Comparison of ENCODE assay signal across 25 cellular contexts in the genomic region with DNA sequence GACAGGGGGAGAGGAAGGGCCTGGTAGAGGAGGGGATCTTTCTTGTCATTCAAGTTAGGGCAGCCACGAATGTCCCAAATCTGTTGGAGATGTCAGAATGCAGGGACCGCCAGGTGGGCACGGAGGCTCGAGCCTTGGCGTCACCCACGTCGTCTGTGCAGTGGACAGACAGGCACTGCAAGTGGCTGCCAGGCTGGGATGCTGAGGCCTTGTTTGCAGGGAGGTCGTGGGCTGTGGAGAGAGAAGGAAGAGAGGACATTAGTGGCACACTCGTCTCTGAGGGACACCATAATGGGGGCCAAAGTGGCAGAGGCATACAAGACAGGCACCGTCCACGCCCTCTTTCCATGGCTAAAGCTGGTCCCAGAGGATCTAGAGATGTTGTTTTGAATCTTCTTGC. TPM values are rescaled to one million over a fixed set of nuclear protein-coding genes. Genes with fewer than 3 reads are reported as not detected.
DNase-seq lines count a peak whose midpoint lies in the region; ATAC-seq and TF ChIP-seq lines count a peak whose summit lies in the region.
"Had no signal": no experiment of that assay in that cellular context is flagged by ENCODE, and none has a peak within 500 bp of the region (broad histone marks: within the 10 kb centered on the region; RNA-seq: fewer than 3 reads in every experiment).

No MANE protein-coding gene starts in this region.

- H3K27ac ChIP-seq in right atrium auricular region: peak overlapping the region; percentile 40 to 73
- H3K27ac ChIP-seq in esophagus squamous epithelium: peak overlapping the region; percentile 23 to 88 (median 69)

- H3K9me3 ChIP-seq in right atrium auricular region (no peaks in the 10 kb centered on the region), esophagus squamous epithelium (no peaks in the 10 kb centered on the region)

- H3K4me1 Mint-ChIP-seq in stimulated activated naive B cell treated with anti-CD40 and anti-IgM and Interleukin-4, amounts not matched to agents 10 μg/mL and 1 μg/mL and 100 μg/mL, for 72 hours: no peaks in the 10 kb centered on the region

- H3K27me3 ChIP-seq in right atrium auricular region (no peaks in the 10 kb centered on the region), esophagus squamous epithelium (no peaks in the 10 kb centered on the region)
- H3K27me3 ChIP-seq: dorsolateral prefrontal cortex had no signal

- TF ChIP-seq POLR2A in esophagus squamous epithelium (IDR thresholded peaks at IDR 0.05): no peak

- H3K4me1 ChIP-seq in right atrium auricular region (peaks cover 0 to 54% of the 10 kb centered on the region in 2 donors), esophagus squamous epithelium (peaks cover 22 to 92% (median 50%) of the 10 kb centered on the region in 3 donors)

- H3K4me3 ChIP-seq in right atrium auricular region: no peak overlapping the region
- no peak overlapping the region for H3K4me3 ChIP-seq in esophagus squamous epithelium
- H3K4me3 ChIP-seq: dorsolateral prefrontal cortex, smooth muscle cell had no signal

- intact Hi-C loops in Right ventricle myocardium inferior (cut with DNase I): no loop called here
- intact Hi-C loops in esophagus squamous epithelium (cut with DNase I): no loop called here

- TF ChIP-seq CTCF in right atrium auricular region (IDR thresholded peaks at IDR 0.05) (no peak), esophagus squamous epithelium (IDR thresholded peaks at IDR 0.05) (no peak)

- peaks cover 0 to 5% of the 10 kb centered on the region in 2 donors for H3K27me3 Mint-ChIP-seq in stimulated activated naive B cell treated with anti-CD40 and anti-IgM and Interleukin-4, amounts not matched to agents 10 μg/mL and 1 μg/mL and 100 μg/mL, for 72 hours

- H3K27ac Mint-ChIP-seq in stimulated activated naive B cell treated with anti-CD40 and anti-IgM and Interleukin-4, amounts not matched to agents 10 μg/mL and 1 μg/mL and 100 μg/mL, for 72 hours: peak overlapping the region; percentile 7
- H3K27ac Mint-ChIP-seq: activated CD8-positive, alpha-beta T cell treated with anti-CD3 and anti-CD28 coated beads, Interleukin-2, amount 10 ng/mL, durations not matched to agents 7 days and 5 days; activated naive CD8-positive, alpha-beta T cell; activated T-helper 2 cell treated with anti-CD3 and anti-CD28 coated beads, Interferon-gamma antibody, Interleukin-2, Interleukin-4, amounts not matched to agents 10 μg/mL and 5 μg/mL and 100 μg/mL, durations not matched to agents 14 hours and 24 hours and 36 hours; CD8-positive, alpha-beta memory T cell; naive thymus-derived CD4-positive, alpha-beta T cell; T-helper 1 cell treated with Interleukin-12 subunit alpha and Interleukin-12 subunit beta and Interleukin-4 antibody, amounts not matched to agents 30 μg/mL and 1 μg/mL, for 36 hours had no signal

- H3K36me3 Mint-ChIP-seq in stimulated activated naive B cell treated with anti-CD40 and anti-IgM and Interleukin-4, amounts not matched to agents 10 μg/mL and 1 μg/mL and 100 μg/mL, for 72 hours: no peaks in the 10 kb centered on the region
- H3K36me3 Mint-ChIP-seq: activated naive CD8-positive, alpha-beta T cell; CD8-positive, alpha-beta memory T cell; naive thymus-derived CD4-positive, alpha-beta T cell had no signal

- no peak overlapping the region for H3K4me3 Mint-ChIP-seq in stimulated activated naive B cell treated with anti-CD40 and anti-IgM and Interleukin-4, amounts not matched to agents 10 μg/mL and 1 μg/mL and 100 μg/mL, for 72 hours
- H3K4me3 Mint-ChIP-seq: activated CD8-positive, alpha-beta T cell treated with anti-CD3 and anti-CD28 coated beads, Interleukin-2, amount 10 ng/mL, durations not matched to agents 7 days and 5 days; activated naive CD8-positive, alpha-beta T cell; CD8-positive, alpha-beta memory T cell; naive thymus-derived CD4-positive, alpha-beta T cell; T-helper 1 cell treated with Interleukin-12 subunit alpha and Interleukin-12 subunit beta and Interleukin-4 antibody, amounts not matched to agents 30 μg/mL and 1 μg/mL, for 36 hours had no signal

- H3K9me3 Mint-ChIP-seq in stimulated activated naive B cell treated with anti-CD40 and anti-IgM and Interleukin-4, amounts not matched to agents 10 μg/mL and 1 μg/mL and 100 μg/mL, for 72 hours: no peaks in the 10 kb centered on the region
- H3K9me3 Mint-ChIP-seq: activated T-helper 2 cell treated with anti-CD3 and anti-CD28 coated beads, Interferon-gamma antibody, Interleukin-2, Interleukin-4, amounts not matched to agents 10 μg/mL and 5 μg/mL and 100 μg/mL, durations not matched to agents 14 hours and 24 hours and 36 hours; CD8-positive, alpha-beta memory T cell; naive thymus-derived CD4-positive, alpha-beta T cell; T-helper 1 cell treated with Interleukin-12 subunit alpha and Interleukin-12 subunit beta and Interleukin-4 antibody, amounts not matched to agents 30 μg/mL and 1 μg/mL, for 36 hours had no signal

- ATAC-seq in Right ventricle myocardium inferior: no peak
- ATAC-seq in stimulated activated naive B cell treated with anti-CD40 and anti-IgM and Interleukin-4, amounts not matched to agents 10 μg/mL and 1 μg/mL and 100 μg/mL, for 72 hours (replicated peaks): no peak
- no peak for ATAC-seq in GM21526 (IDR thresholded peaks at IDR 0.05; ENCODE audit: low FRiP score, unreplicated experiment)
- ATAC-seq in GM18867 (IDR thresholded peaks at IDR 0.05; ENCODE audit: unreplicated experiment): no peak
- ATAC-seq: activated CD8-positive, alpha-beta T cell treated with anti-CD3 and anti-CD28 coated beads, Interleukin-2, amount 10 ng/mL, durations not matched to agents 7 days and 5 days; naive thymus-derived CD4-positive, alpha-beta T cell had no signal

- no peak for DNase-seq in right atrium auricular region (ENCODE audit: low spot score)
- no peak for DNase-seq in Right ventricle myocardium inferior (ENCODE audit: missing footprints)
- no peak for DNase-seq in esophagus squamous epithelium (lab: John Stamatoyannopoulos, UW)
- no peak for DNase-seq in stimulated activated naive B cell treated with anti-CD40 and anti-IgM and Interleukin-4, amounts not matched to agents 10 μg/mL and 1 μg/mL and 100 μg/mL, for 72 hours
- no peak for DNase-seq in NK-92 treated with Interleukin-12 subunit alpha and Interleukin-12 subunit beta, amount 100 ng/mL, for 24 hours (lab: John Stamatoyannopoulos, UW)
- DNase-seq in DMS114 treated with DMSO at 0.1 percent for 48 hours (lab: John Stamatoyannopoulos, UW; ENCODE audit: unreplicated experiment): no peak
- DNase-seq: activated CD8-positive, alpha-beta T cell treated with anti-CD3 and anti-CD28 coated beads, Interleukin-2, amount 10 ng/mL, durations not matched to agents 7 days and 5 days; CD8-positive, alpha-beta memory T cell; DMS 273 treated with DMSO at 0.1 percent for 48 hours; dorsolateral prefrontal cortex; HCEC 1CT; IMR-90; islet precursor cell; midbrain; naive thymus-derived CD4-positive, alpha-beta T cell; NCI-H2171 treated with DMSO at 0.1 percent for 48 hours; NCI-H526; stimulated activated CD4-positive, alpha-beta T cell treated with anti-CD3 and anti-CD28 coated beads, Interleukin-2, amount 100 ng/mL, for 24 hours; substantia nigra had no signal

- WGBS in esophagus squamous epithelium, 2 donors: 65 to 81% methylated on average over 10 to 11 of the region's 11 CpGs

- H3K36me3 ChIP-seq in right atrium auricular region (no peaks in the 10 kb centered on the region), esophagus squamous epithelium (no peaks in the 10 kb centered on the region)

RNA-seq across cellular contexts. Expression of gene MN1, which starts 50.7 kb away (rescaled TPM):
- total RNA-seq in right atrium auricular region (10 to 100 TPM; 13.0 to 14.3 TPM), Right ventricle myocardium inferior (5.3 TPM), esophagus squamous epithelium (1 to 10 TPM; 2.0 to 6.9 (median 3.1) TPM)
